ENCODE assay signal across 1 cellular context in genomic region chr6:95530176-95530799, GRCh38.
TF ChIP-seq lines count a peak whose summit lies in the region.

No MANE protein-coding gene starts in this region.

TF ChIP-seq in H1, 55 proteins besides CTCF, POLR2A, EP300 and RAD21:
- no peak for TF ChIP-seq BCL11A (IDR thresholded peaks at IDR 0.05; ENCODE audit: low read depth in 2 of 2, low read length in 2 of 2)
- TF ChIP-seq EGR1 (IDR thresholded peaks at IDR 0.05; ENCODE audit: borderline replicate concordance, low read depth, low read length), result no peak
